ENCODE assay signal across 2 cellular contexts in genomic region chr1:85465099-85465790, GRCh38.
TF ChIP-seq lines count a peak whose summit lies in the region.

Gene DDAH1 (minus strand): TSS chr1:85465159. CDS start chr1:85465045, 114 bp downstream.

TF ChIP-seq in SK-N-SH, 30 proteins besides CTCF, POLR2A, EP300 and RAD21:
- TF ChIP-seq POLR2AphosphoS5 (IDR thresholded peaks at IDR 0.05; ENCODE audit: low read depth, low read length) (no peak; the same call in 1 of the 2 replicates), TEAD4 (IDR thresholded peaks at IDR 0.05; ENCODE audit: borderline replicate concordance, insufficient read depth) (no peak), GABPA (IDR thresholded peaks at IDR 0.05; ENCODE audit: low read depth) (no peak), YY1 (IDR thresholded peaks at IDR 0.05; ENCODE audit: low read depth) (no peak), NFIC (IDR thresholded peaks at IDR 0.05; ENCODE audit: borderline replicate concordance) (no peak), FOSL2 (IDR thresholded peaks at IDR 0.05; ENCODE audit: borderline replicate concordance, low read depth) (no peak), USF2 (IDR thresholded peaks at IDR 0.05; ENCODE audit: borderline replicate concordance, low read depth, low read length) (no peak), FOXM1 (IDR thresholded peaks at IDR 0.05; ENCODE audit: low read depth) (no peak), RXRA (IDR thresholded peaks at IDR 0.05; ENCODE audit: borderline replicate concordance, low read depth) (no peak), SIN3A (IDR thresholded peaks at IDR 0.05; ENCODE audit: borderline replicate concordance, low read depth, low read length) (no peak), TCF12 (IDR thresholded peaks at IDR 0.05) (no peak), CHD2 (IDR thresholded peaks at IDR 0.05; ENCODE audit: low read length, partially characterized antibody) (peak; percentile 86), TAF1 (IDR thresholded peaks at IDR 0.05; ENCODE audit: borderline replicate concordance, low read depth, low read length) (no peak), FOXJ3 (CRISPR knock-in tag; IDR thresholded peaks at IDR 0.05) (no peak), NRF1 (IDR thresholded peaks at IDR 0.05; ENCODE audit: low read depth, low read length) (peak; percentile 69), REST (IDR thresholded peaks at IDR 0.05; ENCODE audit: low read depth, low read length) (no peak), JUND (IDR thresholded peaks at IDR 0.05) (no peak), SMC3 (IDR thresholded peaks at IDR 0.05; ENCODE audit: low read depth, low read length) (no peak), MXI1 (IDR thresholded peaks at IDR 0.05; ENCODE audit: low read depth, low read length) (peak; percentile 52; the same call in 1 of the 2 replicates)
- TF ChIP-seq, protein P1, sequence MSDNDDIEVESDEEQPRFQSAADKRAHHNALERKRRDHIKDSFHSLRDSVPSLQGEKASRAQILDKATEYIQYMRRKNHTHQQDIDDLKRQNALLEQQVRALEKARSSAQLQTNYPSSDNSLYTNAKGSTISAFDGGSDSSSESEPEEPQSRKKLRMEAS (IDR thresholded peaks at IDR 0.05; ENCODE audit: low read depth), result 0 out of 2 replicates have a peak, but pooled peaks have one; percentile 2

TF ChIP-seq in HepG2, 621 proteins besides CTCF, POLR2A, EP300 and RAD21 (continues in another document):
- TF ChIP-seq, protein P2, sequence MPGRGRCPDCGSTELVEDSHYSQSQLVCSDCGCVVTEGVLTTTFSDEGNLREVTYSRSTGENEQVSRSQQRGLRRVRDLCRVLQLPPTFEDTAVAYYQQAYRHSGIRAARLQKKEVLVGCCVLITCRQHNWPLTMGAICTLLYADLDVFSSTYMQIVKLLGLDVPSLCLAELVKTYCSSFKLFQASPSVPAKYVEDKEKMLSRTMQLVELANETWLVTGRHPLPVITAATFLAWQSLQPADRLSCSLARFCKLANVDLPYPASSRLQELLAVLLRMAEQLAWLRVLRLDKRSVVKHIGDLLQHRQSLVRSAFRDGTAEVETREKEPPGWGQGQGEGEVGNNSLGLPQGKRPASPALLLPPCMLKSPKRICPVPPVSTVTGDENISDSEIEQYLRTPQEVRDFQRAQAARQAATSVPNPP (CRISPR knock-in tag; IDR thresholded peaks at IDR 0.05), result 0 out of 2 replicates have a peak, but pooled peaks have one; percentile 6
- peak; percentile 80; the same call in 1 of the 2 replicates for TF ChIP-seq ZFP82 (CRISPR knock-in tag; IDR thresholded peaks at IDR 0.05; ENCODE audit: borderline replicate concordance)
- 0 out of 2 replicates have a peak, but pooled peaks have one; percentile 5 for TF ChIP-seq KDM2A (CRISPR knock-in tag; IDR thresholded peaks at IDR 0.05; ENCODE audit: borderline replicate concordance, low read depth)
- TF ChIP-seq NAIF1 (CRISPR knock-in tag; IDR thresholded peaks at IDR 0.05; ENCODE audit: borderline replicate concordance), result no peak
- 0 out of 2 replicates have a peak, but pooled peaks have one; percentile 5 for TF ChIP-seq ZNF264 (CRISPR knock-in tag; IDR thresholded peaks at IDR 0.05)
- TF ChIP-seq ZNF598 (CRISPR knock-in tag; IDR thresholded peaks at IDR 0.05; ENCODE audit: borderline replicate concordance), result no peak
- TF ChIP-seq ZNF609 (CRISPR knock-in tag; IDR thresholded peaks at IDR 0.05; ENCODE audit: borderline replicate concordance), result no peak
- TF ChIP-seq ZNF10 (CRISPR knock-in tag; IDR thresholded peaks at IDR 0.05; ENCODE audit: borderline replicate concordance, low read depth), result no peak
- 0 out of 2 replicates have a peak, but pooled peaks have one; percentile 16 for TF ChIP-seq ZNF558 (CRISPR knock-in tag; IDR thresholded peaks at IDR 0.05; ENCODE audit: borderline replicate concordance)
- TF ChIP-seq REPIN1 (CRISPR knock-in tag; IDR thresholded peaks at IDR 0.05; ENCODE audit: borderline replicate concordance, low read depth), result peak; percentile 26; the same call in 1 of the 2 replicates
- no peak for TF ChIP-seq SKI (IDR thresholded peaks at IDR 0.05; ENCODE audit: partially characterized antibody)
- TF ChIP-seq NCOA1 (CRISPR knock-in tag; IDR thresholded peaks at IDR 0.05), result 0 out of 2 replicates have a peak, but pooled peaks have one; percentile 1
- TF ChIP-seq ZNF607 (CRISPR knock-in tag; IDR thresholded peaks at IDR 0.05; ENCODE audit: borderline replicate concordance), result 0 out of 2 replicates have a peak, but pooled peaks have one; percentile 4
- TF ChIP-seq STAG1 (CRISPR knock-in tag; IDR thresholded peaks at IDR 0.05), result peak; percentile 16; the same call in 1 of the 2 replicates
- TF ChIP-seq ZNF280D (CRISPR knock-in tag; IDR thresholded peaks at IDR 0.05), result 0 out of 2 replicates have a peak, but pooled peaks have one; percentile 16
- no peak for TF ChIP-seq SMAD3 (CRISPR knock-in tag; IDR thresholded peaks at IDR 0.05)
- TF ChIP-seq ZNF224 (CRISPR knock-in tag; IDR thresholded peaks at IDR 0.05), result no peak
- TF ChIP-seq RNF2 (conservative IDR thresholded peaks at IDR 0.05; ENCODE audit: low read depth), result 0 out of 2 replicates have a peak, but pooled peaks have one; percentile 66
- TF ChIP-seq THAP7 (CRISPR knock-in tag; IDR thresholded peaks at IDR 0.05), result peak; percentile 58; the same call in 1 of the 2 replicates
- TF ChIP-seq ZNF484 (CRISPR knock-in tag; IDR thresholded peaks at IDR 0.05; ENCODE audit: borderline replicate concordance, low read depth), result no peak
- peak; percentile 87 for TF ChIP-seq RBFOX2 (IDR thresholded peaks at IDR 0.05; ENCODE audit: low read depth, low read length)
- TF ChIP-seq ZNF446 (CRISPR knock-in tag; IDR thresholded peaks at IDR 0.05), result no peak
- TF ChIP-seq ASH2L (IDR thresholded peaks at IDR 0.05; ENCODE audit: insufficient read length, low read depth, low read length), result peak; percentile 80
- TF ChIP-seq FOXK1 (CRISPR knock-in tag; IDR thresholded peaks at IDR 0.05; ENCODE audit: borderline replicate concordance, low read depth), result peak; percentile 5; the same call in 1 of the 2 replicates
- TF ChIP-seq PHF20 (CRISPR knock-in tag; IDR thresholded peaks at IDR 0.05), result 0 out of 2 replicates have a peak, but pooled peaks have one; percentile 28
- TF ChIP-seq POLR2AphosphoS5 (IDR thresholded peaks at IDR 0.05; ENCODE audit: low read depth, low read length), result 0 out of 2 replicates have a peak, but pooled peaks have one; percentile 14
- TF ChIP-seq NCOA2 (CRISPR knock-in tag; IDR thresholded peaks at IDR 0.05), result no peak
- 0 out of 2 replicates have a peak, but pooled peaks have one; percentile 30 for TF ChIP-seq ZMYM4 (CRISPR knock-in tag; IDR thresholded peaks at IDR 0.05)
- TF ChIP-seq ZNF143 (CRISPR knock-in tag; IDR thresholded peaks at IDR 0.05), result peak; percentile 77
- no peak for TF ChIP-seq U2AF2 (IDR thresholded peaks at IDR 0.05; ENCODE audit: low read depth, low read length)
- TF ChIP-seq PITX1 (CRISPR knock-in tag; IDR thresholded peaks at IDR 0.05), result no peak
- TF ChIP-seq, protein P3, sequence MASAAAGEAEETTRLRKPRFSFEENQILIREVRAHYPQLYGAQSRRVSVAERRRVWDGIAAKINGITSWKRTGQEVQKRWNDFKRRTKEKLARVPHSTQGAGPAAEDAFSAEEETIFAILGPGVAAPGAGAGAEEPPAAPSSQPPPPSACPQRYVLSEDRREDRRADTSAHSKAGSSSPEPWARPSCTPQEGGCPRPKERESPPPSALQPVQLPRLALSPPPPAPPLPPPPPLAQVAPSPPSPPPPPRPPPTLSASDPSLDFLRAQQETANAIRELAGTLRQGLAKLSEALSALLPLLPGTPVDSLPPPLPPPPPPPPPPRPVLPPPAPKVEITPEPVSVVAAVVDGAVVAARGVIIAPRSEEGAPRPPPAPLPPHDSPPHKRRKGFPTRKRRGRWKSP (CRISPR knock-in tag; IDR thresholded peaks at IDR 0.05), result peak; percentile 85
- peak; percentile 61; the same call in 1 of the 2 replicates for TF ChIP-seq ZNF800 (CRISPR knock-in tag; IDR thresholded peaks at IDR 0.05)
- TF ChIP-seq MXD1 (CRISPR knock-in tag; IDR thresholded peaks at IDR 0.05), result peak; percentile 37; the same call in 1 of the 2 replicates
- TF ChIP-seq AGO1 (IDR thresholded peaks at IDR 0.05; ENCODE audit: low read depth, low read length, poor library complexity, severe bottlenecking), result peak; percentile 3
- TF ChIP-seq AKAP8 (CRISPR knock-in tag; IDR thresholded peaks at IDR 0.05), result no peak
- peak; percentile 52; the same call in 1 of the 2 replicates for TF ChIP-seq PHF21A (CRISPR knock-in tag; IDR thresholded peaks at IDR 0.05)
- peak; percentile 6; the same call in 1 of the 2 replicates for TF ChIP-seq ZBTB43 (CRISPR knock-in tag; conservative IDR thresholded peaks at IDR 0.05)
- no peak for TF ChIP-seq TRIM24 (CRISPR knock-in tag; IDR thresholded peaks at IDR 0.05)
- TF ChIP-seq ZMAT3 (CRISPR knock-in tag; conservative IDR thresholded peaks at IDR 0.05), result 0 out of 2 replicates have a peak, but pooled peaks have one; percentile 14
- TF ChIP-seq SP4 (CRISPR knock-in tag; IDR thresholded peaks at IDR 0.05), result peak; percentile 53
